In genomic region chr16:13335894-13336293, GRCh38 we compare ENCODE assay signal across 2 cellular contexts.
TF ChIP-seq lines count a peak whose summit lies in the region.

No MANE protein-coding gene starts in this region.

TF ChIP-seq in A549, 52 proteins besides CTCF, POLR2A, EP300 and RAD21 (continued from another document):
- no peak for TF ChIP-seq HOXB5 (CRISPR knock-in tag; IDR thresholded peaks at IDR 0.05)

TF ChIP-seq in GM12878, 131 proteins besides CTCF, POLR2A, EP300 and RAD21 (continued from another document):
- TF ChIP-seq E4F1 (IDR thresholded peaks at IDR 0.05; ENCODE audit: borderline replicate concordance, partially characterized antibody) (no peak), RAD51 (IDR thresholded peaks at IDR 0.05) (peak; percentile 24; the same call in 1 of the 2 replicates)
- TF ChIP-seq, protein P1, sequence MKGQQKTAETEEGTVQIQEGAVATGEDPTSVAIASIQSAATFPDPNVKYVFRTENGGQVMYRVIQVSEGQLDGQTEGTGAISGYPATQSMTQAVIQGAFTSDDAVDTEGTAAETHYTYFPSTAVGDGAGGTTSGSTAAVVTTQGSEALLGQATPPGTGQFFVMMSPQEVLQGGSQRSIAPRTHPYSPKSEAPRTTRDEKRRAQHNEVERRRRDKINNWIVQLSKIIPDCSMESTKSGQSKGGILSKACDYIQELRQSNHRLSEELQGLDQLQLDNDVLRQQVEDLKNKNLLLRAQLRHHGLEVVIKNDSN (IDR thresholded peaks at IDR 0.05; ENCODE audit: borderline replicate concordance, extremely low read length, insufficient read depth, low read depth, low read length), result peak; percentile 24
TF ChIP-seq in GM12878: peak in this region for 2.
